Comparison of ENCODE assay signal across 20 cellular contexts in the genomic region with DNA sequence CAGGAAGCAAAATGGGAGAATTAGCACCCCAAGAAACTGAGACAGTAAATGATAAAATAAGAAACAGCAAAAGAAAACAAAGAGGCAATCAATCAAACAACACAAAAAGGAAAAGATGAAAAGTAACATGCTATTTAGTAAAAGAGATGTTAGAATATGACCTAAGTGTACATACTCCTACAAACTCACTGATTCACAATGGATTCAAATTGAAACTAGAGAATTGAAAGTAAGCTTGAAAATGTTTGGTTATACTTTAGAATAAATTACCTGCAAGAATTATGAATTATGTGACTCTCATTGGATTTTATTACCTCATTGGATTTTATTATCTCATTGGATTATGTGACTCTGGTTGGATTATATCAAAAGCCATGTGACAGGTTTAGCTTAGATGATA.
"Had no signal": no experiment of that assay in that cellular context is flagged by ENCODE, and none has a peak within 500 bp of the region (broad histone marks: within the 10 kb centered on the region; RNA-seq: fewer than 3 reads in every experiment).

No MANE protein-coding gene starts in this region.

- DNase-seq: activated B cell treated with CpG ODN at 0.5 μM for 24 hours; activated CD4-positive, alpha-beta T cell treated with anti-CD3 and anti-CD28 coated beads, Interleukin-2, amount 10 ng/mL, durations not matched to agents 7 days and 5 days; activated effector memory CD4-positive, alpha-beta T cell treated with anti-CD3 and anti-CD28 coated beads, Interleukin-2, amount 50 U/mL, for 16 hours; amygdala; body of pancreas; foreskin fibroblast; glutamatergic neuron; hypothalamus; lower lobe of right lung; naive thymus-derived CD8-positive, alpha-beta T cell; ovary; psoas muscle; right cardiac atrium; stomach; trophoblast cell had no signal

- H3K36me3 ChIP-seq: lower lobe of right lung, ovary, stomach had no signal

- H3K9me3 ChIP-seq: body of pancreas, lower lobe of right lung, ovary, psoas muscle, stomach had no signal

- H3K27me3 Mint-ChIP-seq: activated B cell treated with CpG ODN at 0.5 μM for 24 hours; activated CD4-positive, alpha-beta T cell treated with anti-CD3 and anti-CD28 coated beads, Interleukin-2, amount 10 ng/mL, durations not matched to agents 7 days and 5 days; activated naive CD4-positive, alpha-beta T cell treated with anti-CD3 and anti-CD28 coated beads, Interleukin-2, amount 50 U/mL, for 24 hours; naive thymus-derived CD8-positive, alpha-beta T cell had no signal

- H3K4me1 ChIP-seq: body of pancreas, lower lobe of right lung had no signal

- H3K4me3 Mint-ChIP-seq: activated B cell treated with CpG ODN at 0.5 μM for 24 hours; activated CD4-positive, alpha-beta T cell treated with anti-CD3 and anti-CD28 coated beads, Interleukin-2, amount 10 ng/mL, durations not matched to agents 7 days and 5 days; activated naive CD4-positive, alpha-beta T cell treated with anti-CD3 and anti-CD28 coated beads, Interleukin-2, amount 50 U/mL, for 24 hours; naive thymus-derived CD8-positive, alpha-beta T cell; T-helper 2 cell treated with Interferon-gamma antibody and Interleukin-4, amounts not matched to agents 5 μg/mL and 100 μg/mL, for 36 hours had no signal

- ATAC-seq: body of pancreas; lower lobe of right lung; naive thymus-derived CD8-positive, alpha-beta T cell; psoas muscle; right cardiac atrium had no signal

- H3K27ac Mint-ChIP-seq: activated B cell treated with CpG ODN at 0.5 μM for 24 hours; activated CD4-positive, alpha-beta T cell treated with anti-CD3 and anti-CD28 coated beads, Interleukin-2, amount 10 ng/mL, durations not matched to agents 7 days and 5 days; activated naive CD4-positive, alpha-beta T cell treated with anti-CD3 and anti-CD28 coated beads, Interleukin-2, amount 50 U/mL, for 24 hours; naive thymus-derived CD8-positive, alpha-beta T cell; T-helper 2 cell treated with Interferon-gamma antibody and Interleukin-4, amounts not matched to agents 5 μg/mL and 100 μg/mL, for 36 hours had no signal

- H3K27ac ChIP-seq: body of pancreas, epithelial cell of prostate, lower lobe of right lung, ovary, psoas muscle, SK-N-MC, stomach had no signal

- H3K4me3 ChIP-seq: body of pancreas, lower lobe of right lung, ovary, psoas muscle, SK-N-MC, stomach had no signal

- H3K36me3 Mint-ChIP-seq: activated naive CD4-positive, alpha-beta T cell treated with anti-CD3 and anti-CD28 coated beads, Interleukin-2, amount 50 U/mL, for 24 hours; naive thymus-derived CD8-positive, alpha-beta T cell had no signal

- FAIRE-seq: keratinocyte had no signal

- H3K27me3 ChIP-seq: body of pancreas, ovary, stomach had no signal

- H3K9me3 Mint-ChIP-seq: activated B cell treated with CpG ODN at 0.5 μM for 24 hours; activated CD4-positive, alpha-beta T cell treated with anti-CD3 and anti-CD28 coated beads, Interleukin-2, amount 10 ng/mL, durations not matched to agents 7 days and 5 days; activated naive CD4-positive, alpha-beta T cell treated with anti-CD3 and anti-CD28 coated beads, Interleukin-2, amount 50 U/mL, for 24 hours; naive thymus-derived CD8-positive, alpha-beta T cell; T-helper 2 cell treated with Interferon-gamma antibody and Interleukin-4, amounts not matched to agents 5 μg/mL and 100 μg/mL, for 36 hours had no signal
